In the genomic region with DNA sequence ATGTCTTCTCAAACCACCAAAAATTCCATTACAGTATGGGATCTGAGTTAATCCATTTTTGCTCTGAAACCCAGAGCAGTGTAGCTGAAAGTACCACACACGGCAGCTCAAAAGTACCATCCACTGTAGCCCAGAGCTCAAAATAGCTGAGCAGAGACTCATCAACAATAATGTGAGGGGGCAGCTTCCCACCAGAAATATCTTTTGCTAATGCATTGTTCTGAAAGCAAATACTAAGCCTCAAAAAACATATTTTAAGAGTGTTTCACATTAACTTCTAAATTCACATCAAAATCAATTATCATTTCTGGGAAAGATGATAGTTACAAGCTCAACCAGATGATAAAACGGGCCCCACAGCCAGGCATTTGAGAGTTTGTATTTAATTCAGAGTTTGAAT, we compare ENCODE assay signal across 18 cellular contexts.
"Had no signal": no experiment of that assay in that cellular context is flagged by ENCODE, and none has a peak within 500 bp of the region (broad histone marks: within the 10 kb centered on the region; RNA-seq: fewer than 3 reads in every experiment).

No MANE protein-coding gene starts in this region.

- ATAC-seq: activated CD8-positive, alpha-beta memory T cell treated with anti-CD3 and anti-CD28 coated beads, Interleukin-2, amount 10 ng/mL, durations not matched to agents 7 days and 5 days; effector memory CD8-positive, alpha-beta T cell; left cardiac atrium had no signal

- DNase-seq: activated CD4-positive, alpha-beta T cell treated with anti-CD3 and anti-CD28 coated beads, Interleukin-2, amount 50 U/mL, for 1 hour; activated CD8-positive, alpha-beta memory T cell treated with anti-CD3 and anti-CD28 coated beads, Interleukin-2, amount 10 ng/mL, durations not matched to agents 7 days and 5 days; activated naive CD4-positive, alpha-beta T cell treated with anti-CD3 and anti-CD28 coated beads, Interleukin-2, amount 50 U/mL, for 16 hours; activated T-cell treated with anti-CD3 and anti-CD28 coated beads, Interleukin-2, amount 50 U/mL, for 1 hour; cerebellar nuclear complex; dermis blood vessel endothelial cell; effector memory CD8-positive, alpha-beta T cell; left cardiac atrium; stimulated activated CD4-positive, alpha-beta T cell treated with anti-CD3 and anti-CD28 coated beads, Interleukin-15, amount 100 ng/mL, for 24 hours; stimulated activated CD4-positive, alpha-beta T cell treated with anti-CD3 and anti-CD28 coated beads, Interleukin-4, amount 100 ng/mL, for 1 hour; stimulated activated naive CD4-positive, alpha-beta T cell; SW 1271; tibial artery had no signal

- H3K36me3 Mint-ChIP-seq: activated CD8-positive, alpha-beta memory T cell treated with anti-CD3 and anti-CD28 coated beads, Interleukin-2, amount 10 ng/mL, durations not matched to agents 7 days and 5 days; brain; mesothelial cell of epicardium had no signal

- H3K9me3 ChIP-seq: tibial artery had no signal

- H3K4me3 Mint-ChIP-seq: activated CD8-positive, alpha-beta memory T cell treated with anti-CD3 and anti-CD28 coated beads, Interleukin-2, amount 10 ng/mL, durations not matched to agents 7 days and 5 days; brain; effector memory CD8-positive, alpha-beta T cell; mesothelial cell of epicardium; T-helper 2 cell treated with Interferon-gamma antibody and Interleukin-4, amounts not matched to agents 5 μg/mL and 100 μg/mL, for 36 hours had no signal

- H3K27ac Mint-ChIP-seq: activated CD8-positive, alpha-beta memory T cell treated with anti-CD3 and anti-CD28 coated beads, Interleukin-2, amount 10 ng/mL, durations not matched to agents 7 days and 5 days; activated T-helper 2 cell treated with anti-CD3 and anti-CD28 coated beads, Interferon-gamma antibody, Interleukin-2, Interleukin-4, amounts not matched to agents 10 μg/mL and 5 μg/mL and 100 μg/mL, durations not matched to agents 14 hours and 24 hours and 36 hours; brain; effector memory CD8-positive, alpha-beta T cell; mesothelial cell of epicardium; T-helper 2 cell treated with Interferon-gamma antibody and Interleukin-4, amounts not matched to agents 5 μg/mL and 100 μg/mL, for 36 hours had no signal

- H3K27me3 ChIP-seq: tibial artery had no signal

- H3K4me3 ChIP-seq: lung, tibial artery had no signal

- H3K4me1 Mint-ChIP-seq: activated CD8-positive, alpha-beta memory T cell treated with anti-CD3 and anti-CD28 coated beads, Interleukin-2, amount 10 ng/mL, durations not matched to agents 7 days and 5 days; brain; mesothelial cell of epicardium had no signal

- H3K36me3 ChIP-seq: tibial artery had no signal

- H3K27ac ChIP-seq: tibial artery had no signal

- H3K4me1 ChIP-seq: tibial artery had no signal

- H3K9me3 Mint-ChIP-seq: activated T-helper 2 cell treated with anti-CD3 and anti-CD28 coated beads, Interferon-gamma antibody, Interleukin-2, Interleukin-4, amounts not matched to agents 10 μg/mL and 5 μg/mL and 100 μg/mL, durations not matched to agents 14 hours and 24 hours and 36 hours; effector memory CD8-positive, alpha-beta T cell; T-helper 2 cell treated with Interferon-gamma antibody and Interleukin-4, amounts not matched to agents 5 μg/mL and 100 μg/mL, for 36 hours had no signal
